9 cellular contexts compared by ENCODE assay signal in the genomic region with DNA sequence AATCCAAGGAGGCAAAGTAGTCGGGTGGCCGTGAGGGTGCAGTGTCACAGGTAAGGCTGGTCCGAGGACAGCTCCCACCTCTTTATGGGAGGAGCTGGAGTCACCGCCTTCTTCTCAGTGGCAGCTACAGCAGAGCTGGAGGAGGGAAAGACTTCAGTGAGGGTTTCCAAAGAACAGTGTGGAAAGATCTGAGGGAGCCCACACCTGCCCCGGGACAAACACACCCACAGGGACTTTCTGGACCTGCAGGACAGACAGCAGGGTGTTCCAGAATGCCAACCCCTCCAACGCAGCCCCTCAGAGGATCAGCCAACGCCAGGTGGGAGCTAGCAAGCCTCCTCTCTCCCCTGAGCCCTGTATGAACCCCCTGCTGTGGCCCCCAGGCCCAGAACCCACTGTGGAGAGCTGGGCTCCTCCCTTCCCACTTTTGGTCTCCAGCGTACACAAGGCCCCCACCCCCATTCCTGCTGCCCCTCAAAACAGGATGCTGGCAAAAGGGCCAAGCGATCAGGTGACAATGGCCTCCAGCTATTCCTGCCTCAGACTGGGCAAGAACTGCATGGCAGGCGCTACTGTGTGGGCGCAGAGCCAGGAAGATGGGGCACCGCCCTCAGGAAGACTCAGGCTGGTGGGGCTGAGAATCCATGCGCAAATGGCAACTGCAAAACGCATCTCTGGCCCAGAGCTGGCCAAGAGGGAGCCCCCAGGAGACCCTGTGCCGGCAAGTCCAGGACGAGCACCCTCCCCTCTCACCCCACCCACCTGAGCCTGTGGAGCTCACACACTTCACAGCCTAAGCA. TPM values are rescaled to one million over a fixed set of nuclear protein-coding genes. Genes with fewer than 3 reads are reported as not detected.
DNase-seq lines count a peak whose midpoint lies in the region; ATAC-seq and TF ChIP-seq lines count a peak whose summit lies in the region.
"Had no signal": no experiment of that assay in that cellular context is flagged by ENCODE, and none has a peak within 500 bp of the region (broad histone marks: within the 10 kb centered on the region; RNA-seq: fewer than 3 reads in every experiment).

No MANE protein-coding gene starts in this region.

- POLR2A ChIA-PET in HEK293T (lab: Yijun Ruan, JAX): no interaction called here

- H3K27ac ChIP-seq in heart right ventricle (peak overlapping the region in 8 of 10 donors; percentile 31 to 83 (median 56)), aorta (ENCODE audit: low read depth in 1 of 2, low read length in 2 of 2) (no peak overlapping the region)
- H3K27ac ChIP-seq: tibial artery had no signal

- CTCF ChIA-PET in HEK293T (lab: Yijun Ruan, JAX): no interaction called here

- H3K27me3 ChIP-seq in heart right ventricle (peaks cover 0 to 5% (median 0%) of the 10 kb centered on the region in 7 donors), aorta (ENCODE audit: control insufficient read depth in 1 of 2, insufficient read depth in 2 of 2, low read length in 1 of 2) (no peaks in the 10 kb centered on the region)
- H3K27me3 ChIP-seq: tibial artery had no signal

- ATAC-seq in heart right ventricle: peak in 3 of 8 donors; percentile 27 to 48 (median 33)
- no peak for ATAC-seq in aorta (ENCODE audit: low FRiP score)
- ATAC-seq in GM21360 (IDR thresholded peaks at IDR 0.05; ENCODE audit: unreplicated experiment): no peak

- H3K9me3 ChIP-seq in heart right ventricle (no peaks in the 10 kb centered on the region), aorta (ENCODE audit: control insufficient read depth, low read length) (no peaks in the 10 kb centered on the region)
- H3K9me3 ChIP-seq: tibial artery had no signal

- H3K4me3 ChIP-seq in heart right ventricle (no peak overlapping the region), aorta (ENCODE audit: low read length in 2 of 2) (no peak overlapping the region)
- H3K4me3 ChIP-seq: tibial artery had no signal

- TF ChIP-seq CTCF in heart right ventricle (IDR thresholded peaks at IDR 0.05): no peak

- peaks cover 0 to 76% (median 42%) of the 10 kb centered on the region in 9 donors for H3K36me3 ChIP-seq in heart right ventricle
- no peaks in the 10 kb centered on the region for H3K36me3 ChIP-seq in aorta (ENCODE audit: control insufficient read depth in 1 of 2, insufficient read depth in 2 of 2, low read length in 1 of 2)

- peak; percentile 3 for DNase-seq in stimulated activated CD4-positive, alpha-beta T cell treated with anti-CD3 and anti-CD28 coated beads, Interleukin-4, amount 100 ng/mL, for 24 hours
- no peak for DNase-seq in stimulated activated CD4-positive, alpha-beta T cell treated with anti-CD3 and anti-CD28 coated beads, Interleukin-15, amount 100 ng/mL, for 24 hours
- DNase-seq in heart right ventricle (peak; percentile 2 to 71), aorta (peak; percentile 45 to 74), HEK293T (ENCODE audit: extremely low spot score) (no peak)
- DNase-seq: activated CD4-positive, alpha-beta T cell treated with anti-CD3 and anti-CD28 coated beads for 48 hours; NCI-H1436 had no signal

- intact Hi-C loops in heart right ventricle (cut with DNase I): loop anchor here in 1 of 10 donors (10.0 kb wide), 1 partner anchor 47 kb away; no protein-coding TSS in a partner anchor
- intact Hi-C loops in aorta (cut with DNase I): no loop called here

- H3K4me1 ChIP-seq in heart right ventricle (peaks cover 9 to 55% (median 37%) of the 10 kb centered on the region in 9 donors), aorta (ENCODE audit: control insufficient read depth in 1 of 2, insufficient read depth in 2 of 2, low read length in 2 of 2) (no peaks in the 10 kb centered on the region)

- 54 to 57% methylated on average over 16 of the region's 16 CpGs for WGBS in heart right ventricle, 2 donors
- WGBS in aorta, 2 donors: 85 to 87% methylated on average over 15 to 16 of the region's 16 CpGs

TF ChIP-seq in HEK293T, 16 proteins besides CTCF, POLR2A, EP300 and RAD21:
- TF ChIP-seq HDGF (IDR thresholded peaks at IDR 0.05; ENCODE audit: borderline replicate concordance) (no peak), TARDBP (IDR thresholded peaks at IDR 0.05) (no peak), ZNF384 (IDR thresholded peaks at IDR 0.05) (no peak), L3MBTL2 (conservative IDR thresholded peaks at IDR 0.05) (no peak), SP1 (IDR thresholded peaks at IDR 0.05) (no peak)
- TF ChIP-seq, protein P1, sequence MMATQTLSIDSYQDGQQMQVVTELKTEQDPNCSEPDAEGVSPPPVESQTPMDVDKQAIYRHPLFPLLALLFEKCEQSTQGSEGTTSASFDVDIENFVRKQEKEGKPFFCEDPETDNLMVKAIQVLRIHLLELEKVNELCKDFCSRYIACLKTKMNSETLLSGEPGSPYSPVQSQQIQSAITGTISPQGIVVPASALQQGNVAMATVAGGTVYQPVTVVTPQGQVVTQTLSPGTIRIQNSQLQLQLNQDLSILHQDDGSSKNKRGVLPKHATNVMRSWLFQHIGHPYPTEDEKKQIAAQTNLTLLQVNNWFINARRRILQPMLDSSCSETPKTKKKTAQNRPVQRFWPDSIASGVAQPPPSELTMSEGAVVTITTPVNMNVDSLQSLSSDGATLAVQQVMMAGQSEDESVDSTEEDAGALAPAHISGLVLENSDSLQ (IDR thresholded peaks at IDR 0.05): no peak
TF ChIP-seq in HEK293T: peak in this region for 0.

RNA-seq across cellular contexts. Expression of a gene that starts 3.5 kb away (rescaled TPM):
- total RNA-seq in heart right ventricle (10 to 100 TPM; 20.3 to 38.9 (median 26.0) TPM), aorta (10 to 100 TPM; 25.5 to 28.0 TPM)
- polyA plus RNA-seq in heart right ventricle (10 to 100 TPM; 50.8 to 81.2 TPM), aorta (10 to 100 TPM; 17.3 to 42.6 TPM)

RNA-seq across cellular contexts. Expression of a gene that starts 9.5 kb away (rescaled TPM):
- total RNA-seq in heart right ventricle (100 to 1,000 TPM in 5 of 10 donors, 10 to 100 TPM in 5; 74.7 to 124 (median 99.7) TPM), aorta (10 to 100 TPM; 18.9 to 19.6 TPM)
- polyA plus RNA-seq in heart right ventricle (100 to 1,000 TPM; 227 to 436 TPM), aorta (10 to 100 TPM; 33.8 to 53.0 TPM)

RNA-seq across cellular contexts. Expression of a gene that starts 9.6 kb away (rescaled TPM):
- total RNA-seq in heart right ventricle: 1,000 to 10,000 TPM in 9 of 10 donors, 100 to 1,000 TPM in 1; 992 to 1,375 (median 1,101) TPM
- polyA plus RNA-seq in heart right ventricle: 100 to 1,000 TPM; 883 to 920 TPM
- 100 to 1,000 TPM; 875 to 981 TPM for total RNA-seq in aorta
- polyA plus RNA-seq in aorta: 100 to 1,000 TPM; 405 to 553 TPM

RNA-seq across cellular contexts. Expression of a gene that starts 31.4 kb away (rescaled TPM):
- total RNA-seq in heart right ventricle: 10 to 100 TPM; 10.2 to 26.1 (median 16.7) TPM
- polyA plus RNA-seq in heart right ventricle: 10 to 100 TPM; 23.8 to 34.0 TPM
- 10 to 100 TPM; 15.9 to 23.9 TPM for total RNA-seq in aorta
- 1 to 10 TPM in 1 of 2 donors, under 1 TPM in 1; 0.50 to 1.8 TPM for polyA plus RNA-seq in aorta

RNA-seq across cellular contexts. Expression of a gene that starts 52.3 kb away (rescaled TPM):
- total RNA-seq in heart right ventricle: 100 to 1,000 TPM in 1 of 10 donors, 10 to 100 TPM in 1, 1 to 10 TPM in 8; 1.5 to 154 (median 4.5) TPM
- polyA plus RNA-seq in heart right ventricle: 10 to 100 TPM; 11.3 to 28.7 TPM
- 10 to 100 TPM; 39.9 to 45.1 TPM for total RNA-seq in aorta
- polyA plus RNA-seq in aorta: 10 to 100 TPM; 10.1 to 19.5 TPM

Comparison
In these comparisons a context has a peak if more than half of its experiments do, and no peak if none do; other contexts are left out.
1. DNase-seq: peak in stimulated activated CD4-positive, alpha-beta T cell treated with anti-CD3 and anti-CD28 coated beads, Interleukin-4, amount 100 ng/mL, for 24 hours (single experiment), heart right ventricle (2 of 2) and aorta (2 of 2); none in stimulated activated CD4-positive, alpha-beta T cell treated with anti-CD3 and anti-CD28 coated beads, Interleukin-15, amount 100 ng/mL, for 24 hours (single experiment) and HEK293T (single experiment).
2. H3K27ac ChIP-seq: peak in heart right ventricle (8 of 10); none in aorta (0 of 2).